1 cellular context compared by ENCODE assay signal in genomic region chr14:37550511-37550910, GRCh38.
TF ChIP-seq lines count a peak whose summit lies in the region.

No MANE protein-coding gene starts in this region.

TF ChIP-seq in IMR-90, 13 proteins besides CTCF, POLR2A, EP300 and RAD21:
- TF ChIP-seq BHLHE40 (IDR thresholded peaks at IDR 0.05; ENCODE audit: low read depth, low read length), result peak; percentile 62; the same call in 1 of the 2 replicates
- TF ChIP-seq MXI1 (IDR thresholded peaks at IDR 0.05; ENCODE audit: borderline replicate concordance, low read depth, low read length), result 0 out of 2 replicates have a peak, but pooled peaks have one; percentile 16
- no peak for TF ChIP-seq RCOR1 (IDR thresholded peaks at IDR 0.05; ENCODE audit: insufficient replicate concordance, low read length)
